Comparison of ENCODE assay signal across 9 cellular contexts in the genomic region with DNA sequence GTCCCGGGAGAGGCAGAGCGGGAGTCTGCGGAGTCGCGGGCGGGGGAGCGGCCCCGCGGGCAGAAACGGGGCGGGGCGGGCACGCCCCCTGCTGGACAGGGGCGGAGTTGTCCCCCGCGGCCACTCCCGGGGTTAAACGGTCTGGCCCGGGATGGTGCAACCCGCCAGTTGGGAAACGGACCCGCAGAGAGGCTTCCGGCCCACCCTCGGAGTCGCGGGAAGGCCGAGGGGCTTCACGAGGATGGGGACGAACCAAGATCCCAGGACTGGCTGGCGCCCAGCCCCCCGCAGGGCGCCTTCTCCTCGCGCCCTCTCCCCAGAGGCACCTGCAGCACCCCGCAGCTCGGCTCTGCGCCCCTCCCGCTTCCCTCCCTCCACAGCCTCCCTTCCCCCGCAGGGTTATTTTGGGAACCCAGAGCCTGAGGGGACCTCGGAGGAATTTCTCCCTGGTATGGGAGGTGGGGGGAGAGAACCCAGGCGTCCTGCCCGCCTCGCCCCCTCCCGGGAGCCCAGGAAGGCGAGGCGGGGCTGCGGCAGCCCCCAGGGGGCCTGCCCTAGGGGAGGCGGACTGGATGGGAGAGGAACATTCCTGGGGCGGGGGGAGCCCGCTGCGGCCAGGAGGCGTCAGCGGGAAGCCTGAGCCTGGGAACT. TPM values are rescaled to one million over a fixed set of nuclear protein-coding genes. Genes with fewer than 3 reads are reported as not detected.
DNase-seq lines count a peak whose midpoint lies in the region; ATAC-seq and TF ChIP-seq lines count a peak whose summit lies in the region.
"Had no signal": no experiment of that assay in that cellular context is flagged by ENCODE, and none has a peak within 500 bp of the region (broad histone marks: within the 10 kb centered on the region; RNA-seq: fewer than 3 reads in every experiment).

No MANE protein-coding gene starts in this region.

- no peaks in the 10 kb centered on the region for H3K9me3 Mint-ChIP-seq in activated CD4-positive, alpha-beta T cell treated with anti-CD3 and anti-CD28 coated beads, Interleukin-2, amount 10 ng/mL, durations not matched to agents 24 days and 14 days

- H3K9me3 ChIP-seq in lung (ENCODE audit: control insufficient read depth in 2 of 2, insufficient read depth in 1 of 2, low read length in 1 of 2) = no peaks in the 10 kb centered on the region

- H3K27ac ChIP-seq in dorsolateral prefrontal cortex (peak overlapping the region in 53 of 59 donors; percentile 0 to 95 (median 74)), lung (ENCODE audit: low read depth in 1 of 2, low read length in 1 of 2) (peak overlapping the region; percentile 71 to 84)

- peaks cover 18% of the 10 kb centered on the region for H3K36me3 Mint-ChIP-seq in activated CD4-positive, alpha-beta T cell treated with anti-CD3 and anti-CD28 coated beads, Interleukin-2, amount 10 ng/mL, durations not matched to agents 24 days and 14 days (ENCODE audit: low read depth)

- peak; percentile 78 for TF ChIP-seq CTCF in GM06990 (IDR thresholded peaks at IDR 0.05; ENCODE audit: insufficient read depth, low read length, poor library complexity, severe bottlenecking)
- peak; percentile 92 for TF ChIP-seq CTCF in LNCAP (IDR thresholded peaks at IDR 0.05)
- peak; percentile 56 to 87 (median 78) for TF ChIP-seq CTCF in dorsolateral prefrontal cortex (IDR thresholded peaks at IDR 0.05 in 54 of 56, conservative IDR thresholded peaks at IDR 0.05 in 2 of 56; ENCODE audit: low read depth in 1 of 56, partially characterized antibody in 56 of 56)
- peak; percentile 34 for TF ChIP-seq CTCF in lung (IDR thresholded peaks at IDR 0.05; ENCODE audit: control extremely low read depth, extremely low read depth)

- H3K27me3 Mint-ChIP-seq in activated CD4-positive, alpha-beta T cell treated with anti-CD3 and anti-CD28 coated beads, Interleukin-2, amount 10 ng/mL, durations not matched to agents 24 days and 14 days = no peaks in the 10 kb centered on the region

- no peak overlapping the region for H3K27ac Mint-ChIP-seq in activated CD4-positive, alpha-beta T cell treated with anti-CD3 and anti-CD28 coated beads, Interleukin-2, amount 10 ng/mL, durations not matched to agents 24 days and 14 days

- peaks cover 4% of the 10 kb centered on the region for H3K27me3 ChIP-seq in GM06990 (replicated peaks; ENCODE audit: control insufficient read depth, insufficient read depth, low read length)
- peaks cover 0 to 16% (median 0%) of the 10 kb centered on the region in 45 donors for H3K27me3 ChIP-seq in dorsolateral prefrontal cortex
- no peaks in the 10 kb centered on the region for H3K27me3 ChIP-seq in lung (ENCODE audit: control insufficient read depth, insufficient read depth)

- ATAC-seq in lung (ENCODE audit: insufficient read depth, low FRiP score) (peak; percentile 50), GM21447 (IDR thresholded peaks at IDR 0.05; ENCODE audit: unreplicated experiment) (no peak)

- H3K36me3 ChIP-seq in GM06990 (ENCODE audit: control insufficient read depth, insufficient read depth, low read length) (no peaks in the 10 kb centered on the region), lung (ENCODE audit: control insufficient read depth in 2 of 2, insufficient read depth in 2 of 2, low read length in 2 of 2) (peaks cover 0 to 5% of the 10 kb centered on the region in 2 donors)

- WGBS in lung, 2 donors = 0 to 1% methylated on average over 31 to 53 of the region's 53 CpGs

- peaks cover 0 to 17% of the 10 kb centered on the region in 2 donors for H3K4me1 ChIP-seq in lung (ENCODE audit: control insufficient read depth in 2 of 2, insufficient read depth in 2 of 2, low read length in 2 of 2)

- intact Hi-C loops in activated CD4-positive, alpha-beta T cell treated with anti-CD3 and anti-CD28 coated beads, Interleukin-2, amount 10 ng/mL, durations not matched to agents 24 days and 14 days (cut with micrococcal nuclease) = loop anchor here (1.0 to 2.0 kb wide), 3 partner anchors 20 to 55 kb away; a partner anchor contains a TSS
- intact Hi-C loops in dorsolateral prefrontal cortex (cut with DNase I) = no loop called here

- H3K4me1 Mint-ChIP-seq in activated CD4-positive, alpha-beta T cell treated with anti-CD3 and anti-CD28 coated beads, Interleukin-2, amount 10 ng/mL, durations not matched to agents 24 days and 14 days = peaks cover 30% of the 10 kb centered on the region

- peak overlapping the region; percentile 55 for H3K4me3 ChIP-seq in GM06990 (replicated peaks; ENCODE audit: low read depth, low read length)
- H3K4me3 ChIP-seq in dorsolateral prefrontal cortex = peak overlapping the region; percentile 21 to 73 (median 59)
- H3K4me3 ChIP-seq in lung = peak overlapping the region; percentile 51

- H3K4me3 Mint-ChIP-seq in activated CD4-positive, alpha-beta T cell treated with anti-CD3 and anti-CD28 coated beads, Interleukin-2, amount 10 ng/mL, durations not matched to agents 24 days and 14 days = peak overlapping the region; percentile 94

- peak; percentile 71 for DNase-seq in GM06990 (ENCODE audit: extremely low read depth, insufficient read length)
- peak; percentile 95 for DNase-seq in activated CD4-positive, alpha-beta T cell treated with anti-CD3 and anti-CD28 coated beads, Interleukin-2, amount 10 ng/mL, durations not matched to agents 24 days and 14 days
- peak in 1 of 10 donors; percentile 72 for DNase-seq in dorsolateral prefrontal cortex
- DNase-seq in lung (ENCODE audit: low spot score) = peak; percentile 79
- peak; percentile 61 for DNase-seq in stimulated activated CD8-positive, alpha-beta memory T cell treated with anti-CD3 and anti-CD28 coated beads, Interleukin-12 subunit alpha, Interleukin-12 subunit beta, amount 100 ng/mL, for 1 hour (ENCODE audit: low read depth)
- DNase-seq in DMS79 (lab: John Stamatoyannopoulos, UW) = no peak

RNA-seq across cellular contexts. Expression of a gene that starts 0.9 kb away (rescaled TPM):
- total RNA-seq in activated CD4-positive, alpha-beta T cell treated with anti-CD3 and anti-CD28 coated beads, Interleukin-2, amount 10 ng/mL, durations not matched to agents 24 days and 14 days = 13.4 and 14.5 TPM in 2 replicates
- total RNA-seq in dorsolateral prefrontal cortex (10 to 100 TPM; 15.2 to 58.6 (median 32.8) TPM), lung (10 to 100 TPM; 20.0 to 39.3 TPM)
- polyA plus RNA-seq in lung = 10 to 100 TPM; 22.2 to 46.4 TPM

RNA-seq across cellular contexts. Expression of a gene that starts 16.7 kb away (rescaled TPM):
- total RNA-seq in activated CD4-positive, alpha-beta T cell treated with anti-CD3 and anti-CD28 coated beads, Interleukin-2, amount 10 ng/mL, durations not matched to agents 24 days and 14 days = 2.4 and 3.1 TPM in 2 replicates
- total RNA-seq in dorsolateral prefrontal cortex (10 to 100 TPM in 111 of 120 experiments, 1 to 10 TPM in 9; 4.6 to 94.1 (median 19.4) TPM), lung (1 to 10 TPM; 3.7 to 3.8 TPM)
- polyA plus RNA-seq in lung = 1 to 10 TPM; 1.2 TPM

RNA-seq across cellular contexts. Expression of a gene that starts 20.1 kb away (rescaled TPM):
- total RNA-seq in activated CD4-positive, alpha-beta T cell treated with anti-CD3 and anti-CD28 coated beads, Interleukin-2, amount 10 ng/mL, durations not matched to agents 24 days and 14 days = 0.61 TPM in 1 of 2 replicates, not detected in the other
- 100 to 1,000 TPM; 116 to 339 (median 247) TPM for total RNA-seq in dorsolateral prefrontal cortex
- 1 to 10 TPM; 1.7 to 6.6 TPM for total RNA-seq in lung
- polyA plus RNA-seq in lung = under 1 TPM; 0.39 to 0.56 TPM
- total RNA-seq: dermis microvascular lymphatic vessel endothelial cell had no signal

RNA-seq across cellular contexts. Expression of a gene that starts 35.3 kb away (rescaled TPM):
- 522 and 525 TPM in 2 replicates for total RNA-seq in activated CD4-positive, alpha-beta T cell treated with anti-CD3 and anti-CD28 coated beads, Interleukin-2, amount 10 ng/mL, durations not matched to agents 24 days and 14 days
- total RNA-seq in dorsolateral prefrontal cortex = 100 to 1,000 TPM; 198 to 357 (median 281) TPM
- total RNA-seq in lung = 100 to 1,000 TPM; 196 to 213 TPM
- polyA plus RNA-seq in lung = 10 to 100 TPM; 76.2 to 97.8 TPM

RNA-seq across cellular contexts. Expression of a gene that starts 59.9 kb away (rescaled TPM):
- 63.5 and 67.3 TPM in 2 replicates for total RNA-seq in activated CD4-positive, alpha-beta T cell treated with anti-CD3 and anti-CD28 coated beads, Interleukin-2, amount 10 ng/mL, durations not matched to agents 24 days and 14 days
- total RNA-seq in dorsolateral prefrontal cortex (10 to 100 TPM; 26.4 to 59.7 (median 38.5) TPM), lung (10 to 100 TPM; 23.3 to 41.8 TPM)
- polyA plus RNA-seq in lung = 10 to 100 TPM; 15.0 to 24.3 TPM

Comparison
In these comparisons a context has a peak if more than half of its experiments do, and no peak if none do; other contexts are left out.
1. CTCF ChIP-seq: peak in every context shown above with its lines; median percentile 92 in LNCAP; 78 in GM06990; 78 in dorsolateral prefrontal cortex; 34 in lung.
2. RNA of a gene that starts 20.1 kb away (total RNA-seq): 116 to 339 TPM in dorsolateral prefrontal cortex; 1.7 to 6.6 TPM in lung and 0.61 TPM in activated CD4-positive, alpha-beta T cell treated with anti-CD3 and anti-CD28 coated beads, Interleukin-2, amount 10 ng/mL, durations not matched to agents 24 days and 14 days; every median in the first group is over 10 times any median in the second.
3. Peak in every context shown above with its lines, with median percentiles within 50 percentile points of each other: H3K4me3 ChIP-seq.